7 cellular contexts compared by ENCODE assay signal in genomic region chr5:444226-444625, GRCh38. TPM values are rescaled to one million over a fixed set of nuclear protein-coding genes. Genes with fewer than 3 reads are reported as not detected.
A peak's percentile ranks its signal among the peaks of the same experiment; 100 is the strongest.
DNase-seq lines count a peak whose midpoint lies in the region; ATAC-seq and TF ChIP-seq lines count a peak whose summit lies in the region.

No MANE protein-coding gene starts in this region.

- peaks cover 17% of the 10 kb centered on the region for H3K36me3 ChIP-seq in H7 (replicated peaks; ENCODE audit: control insufficient read depth, insufficient read depth, low read length)
- peaks cover 52% of the 10 kb centered on the region for H3K36me3 ChIP-seq in SJSA1
- peaks cover 21% of the 10 kb centered on the region for H3K36me3 ChIP-seq in fibroblast of lung (ENCODE audit: control insufficient read depth, insufficient read depth, low read length)
- peaks cover 29% of the 10 kb centered on the region for H3K36me3 ChIP-seq in skeletal muscle satellite cell (ENCODE audit: insufficient read depth, low read length)

- no peak for TF ChIP-seq CTCF in fibroblast of lung (conservative IDR thresholded peaks at IDR 0.05 in 1 of 2, IDR thresholded peaks at IDR 0.05 in 1 of 2; ENCODE audit: low read depth in 1 of 2, low read length in 2 of 2)

- H3K9me3 ChIP-seq in SJSA1 (replicated peaks): no peaks in the 10 kb centered on the region
- no peaks in the 10 kb centered on the region for H3K9me3 ChIP-seq in fibroblast of lung (ENCODE audit: control insufficient read depth, insufficient read depth, low read depth, low read length)
- H3K9me3 ChIP-seq in skeletal muscle satellite cell (replicated peaks; ENCODE audit: low read length): no peaks in the 10 kb centered on the region

- H3K4me3 ChIP-seq in H7 (ENCODE audit: insufficient read depth, low read depth, low read length) (no peak overlapping the region), SJSA1 (peak overlapping the region; percentile 90; the same call in 1 of the 2 replicates), fibroblast of lung (replicated peaks in 1 of 4; ENCODE audit: control extremely low read depth in 1 of 4, insufficient read depth in 1 of 4, low read depth in 3 of 4, low read length in 4 of 4) (peak overlapping the region; percentile 96 to 100 (median 98)), skeletal muscle satellite cell (ENCODE audit: low read length) (peak overlapping the region; percentile 96)

- H3K27ac ChIP-seq in SJSA1 (no peak overlapping the region), fibroblast of lung (ENCODE audit: insufficient read depth, low read length) (no peak overlapping the region)

- H4K20me1 ChIP-seq in fibroblast of lung (ENCODE audit: control insufficient read depth, extremely low read depth, insufficient read depth, low read length): no peaks in the 10 kb centered on the region

- H3K79me2 ChIP-seq in fibroblast of lung (ENCODE audit: control insufficient read depth, insufficient read depth, low read length): peaks cover 31% of the 10 kb centered on the region

- H3K9ac ChIP-seq in fibroblast of lung (ENCODE audit: insufficient read depth, low read length) (peak overlapping the region; percentile 84), skeletal muscle satellite cell (ENCODE audit: low read depth, low read length) (peak overlapping the region; percentile 95)

- DNase-seq in H7 (peak; percentile 52), SJSA1 (ENCODE audit: low read depth in 1 of 2, low spot score in 2 of 2) (no peak), fibroblast of lung (ENCODE audit: low read depth in 2 of 2) (no peak), superior temporal gyrus (ENCODE audit: extremely low spot score) (no peak), activated gamma-delta T cell (lab: John Stamatoyannopoulos, UW) (no peak)

- no peaks in the 10 kb centered on the region; the same call in 1 of the 2 replicates for H3K27me3 ChIP-seq in H7 (ENCODE audit: control insufficient read depth, insufficient read depth, low read length)
- H3K27me3 ChIP-seq in SJSA1 (replicated peaks): no peaks in the 10 kb centered on the region
- no peaks in the 10 kb centered on the region for H3K27me3 ChIP-seq in fibroblast of lung (ENCODE audit: control insufficient read depth, insufficient read depth, low read length)
- no peaks in the 10 kb centered on the region for H3K27me3 ChIP-seq in skeletal muscle satellite cell (ENCODE audit: control insufficient read depth, insufficient read depth, low read length)

- H2AFZ ChIP-seq in fibroblast of lung (ENCODE audit: low read length): no peak overlapping the region

- H3K4me2 ChIP-seq in fibroblast of lung (ENCODE audit: extremely low read depth, insufficient read depth, low read length): peak overlapping the region; percentile 99
- peak overlapping the region; percentile 96 for H3K4me2 ChIP-seq in skeletal muscle satellite cell (ENCODE audit: low read length)

- peaks cover 22% of the 10 kb centered on the region for H3K4me1 ChIP-seq in SJSA1 (replicated peaks)
- H3K4me1 ChIP-seq in fibroblast of lung (ENCODE audit: control insufficient read depth, extremely low read depth, insufficient read depth, low read length): peaks cover 7% of the 10 kb centered on the region
- H3K4me1 ChIP-seq in skeletal muscle satellite cell (ENCODE audit: control insufficient read depth, insufficient read depth, low read length): peaks cover 16% of the 10 kb centered on the region

- ATAC-seq in GM18520 (IDR thresholded peaks at IDR 0.05; ENCODE audit: unreplicated experiment): no peak

RNA-seq across cellular contexts. Expression of gene EXOC3, which starts 1.2 kb away (rescaled TPM):
- 20.5 and 24.1 TPM in 2 replicates for total RNA-seq in H7 (2014; rRNA removed; shearing (Covaris generic))
- 21.0 and 26.9 TPM in 2 replicates for total RNA-seq in SJSA1 (2014; rRNA removed; shearing (Covaris generic))
- 34.5 and 36.5 TPM in 2 replicates for total RNA-seq in fibroblast of lung
- polyA plus RNA-seq in fibroblast of lung: 19.9 and 24.3 TPM in 2 replicates
- polyA plus RNA-seq in fibroblast of lung (2012): 36.3 and 49.1 TPM in 2 replicates
- polyA minus RNA-seq in fibroblast of lung (ENCODE audit: low replicate concordance): 38.8 and 41.0 TPM in 2 replicates
- 22.7 and 30.2 TPM in 2 replicates for total RNA-seq in skeletal muscle satellite cell (2012; rRNA removed)
